17 cellular contexts compared by ENCODE assay signal in genomic region chr1:201427923-201428322, GRCh38. TPM values are rescaled to one million over a fixed set of nuclear protein-coding genes. Genes with fewer than 3 reads are reported as not detected.
"Had no signal": no experiment of that assay in that cellular context is flagged by ENCODE, and none has a peak within 500 bp of the region (broad histone marks: within the 10 kb centered on the region; RNA-seq: fewer than 3 reads in every experiment).

No MANE protein-coding gene starts in this region.

- H3K27me3 ChIP-seq: thyroid gland had no signal

- H3K9me3 ChIP-seq: thyroid gland had no signal

- H3K36me3 Mint-ChIP-seq: activated naive CD8-positive, alpha-beta T cell had no signal

- H3K36me3 ChIP-seq: thyroid gland had no signal

- H3K4me1 ChIP-seq: thyroid gland had no signal

- H3K27ac ChIP-seq: thyroid gland had no signal

- H3K9me3 Mint-ChIP-seq: nephron had no signal

- H3K4me3 ChIP-seq: lung, thyroid gland had no signal

- H3K4me3 Mint-ChIP-seq: activated naive CD8-positive, alpha-beta T cell; endodermal cell; nephron had no signal

- DNase-seq: activated CD8-positive, alpha-beta memory T cell treated with anti-CD3 and anti-CD28 coated beads for 24 hours; activated CD8-positive, alpha-beta memory T cell treated with anti-CD3 and anti-CD28 coated beads, Interleukin-2, amount 50 U/mL, for 48 hours; activated T-cell treated with anti-CD3 and anti-CD28 coated beads, Interleukin-2, amount 50 U/mL, for 48 hours; endodermal cell; foreskin melanocyte; hypothalamus; retina; stimulated activated CD4-positive, alpha-beta T cell treated with anti-CD3 and anti-CD28 coated beads, Interleukin-2, amount 100 ng/mL, for 24 hours; stimulated activated naive CD4-positive, alpha-beta T cell treated with Interleukin-2 at 50 U/mL for 16 hours; T1000; thyroid gland had no signal

- H3K27ac Mint-ChIP-seq: activated naive CD8-positive, alpha-beta T cell; endodermal cell had no signal

RNA-seq across cellular contexts. Expression of gene TNNI1, which starts 6.4 kb away (rescaled TPM):
- total RNA-seq: bronchial epithelial cell, dermis microvascular lymphatic vessel endothelial cell, subcutaneous adipose tissue, thyroid gland had no signal

RNA-seq across cellular contexts. Expression of gene LAD1, which starts 28.8 kb away (rescaled TPM):
- total RNA-seq: dermis microvascular lymphatic vessel endothelial cell had no signal

RNA-seq across cellular contexts. Expression of gene TNNT2, which starts 50.4 kb away (rescaled TPM):
- total RNA-seq: dermis microvascular lymphatic vessel endothelial cell, subcutaneous adipose tissue had no signal
